ENCODE assay signal across 22 cellular contexts in genomic region chr10:97173036-97173435, GRCh38. TPM values are rescaled to one million over a fixed set of nuclear protein-coding genes. Genes with fewer than 3 reads are reported as not detected.
DNase-seq lines count a peak whose midpoint lies in the region; ATAC-seq and TF ChIP-seq lines count a peak whose summit lies in the region.
"Had no signal": no experiment of that assay in that cellular context is flagged by ENCODE, and none has a peak within 500 bp of the region (broad histone marks: within the 10 kb centered on the region; RNA-seq: fewer than 3 reads in every experiment).

No MANE protein-coding gene starts in this region.

- H3K79me2 ChIP-seq in neural progenitor cell (ENCODE audit: low read depth), result no peaks in the 10 kb centered on the region

- no peaks in the 10 kb centered on the region for H3K27me3 ChIP-seq in WERI-Rb-1 (ENCODE audit: insufficient read depth, low read depth, severe bottlenecking)
- peaks cover 32% of the 10 kb centered on the region for H3K27me3 ChIP-seq in neural progenitor cell
- peaks cover 0 to 52% (median 0%) of the 10 kb centered on the region in 7 donors for H3K27me3 ChIP-seq in spleen (replicated peaks in 1 of 7)

- no peak overlapping the region for H3K9ac ChIP-seq in neural progenitor cell
- H3K9ac ChIP-seq: BLaER1 treated with 17β-estradiol and CSF1 and Interleukin-3, amounts not matched to agents 10 nM and 100 nM had no signal

- no peak for TF ChIP-seq POLR2A in spleen (IDR thresholded peaks at IDR 0.05)

- peaks cover 28% of the 10 kb centered on the region for H3K27me3 Mint-ChIP-seq in neural progenitor cell (ENCODE audit: insufficient read depth, low read depth)

- peak overlapping the region; percentile 63 for H3K27ac ChIP-seq in WERI-Rb-1
- no peak overlapping the region for H3K27ac ChIP-seq in neural progenitor cell
- H3K27ac ChIP-seq in spleen, result no peak overlapping the region
- H3K27ac ChIP-seq: 22Rv1; A549; BLaER1 treated with 17β-estradiol and CSF1 and Interleukin-3, amounts not matched to agents 10 nM and 100 nM; C4-2B had no signal

- peaks cover 8% of the 10 kb centered on the region for H4K20me1 ChIP-seq in neural progenitor cell (ENCODE audit: low read depth)

- no peaks in the 10 kb centered on the region for H3K9me3 ChIP-seq in WERI-Rb-1 (ENCODE audit: severe bottlenecking)
- no peaks in the 10 kb centered on the region for H3K9me3 ChIP-seq in neural progenitor cell (ENCODE audit: low read depth)
- no peaks in the 10 kb centered on the region for H3K9me3 ChIP-seq in spleen
- H3K9me3 ChIP-seq: A549; BLaER1 treated with 17β-estradiol and CSF1 and Interleukin-3, amounts not matched to agents 10 nM and 100 nM had no signal

- no peak for ATAC-seq in HG03565 (IDR thresholded peaks at IDR 0.05; ENCODE audit: unreplicated experiment)
- ATAC-seq: A549 had no signal

- H3K36me3 ChIP-seq in WERI-Rb-1, result no peaks in the 10 kb centered on the region
- H3K36me3 ChIP-seq in neural progenitor cell, result no peaks in the 10 kb centered on the region
- no peaks in the 10 kb centered on the region for H3K36me3 ChIP-seq in spleen
- H3K36me3 ChIP-seq: BLaER1 treated with 17β-estradiol and CSF1 and Interleukin-3, amounts not matched to agents 10 nM and 100 nM had no signal

- no peaks in the 10 kb centered on the region for H3K9me3 Mint-ChIP-seq in neural progenitor cell
- H3K9me3 Mint-ChIP-seq: CD4-positive, alpha-beta memory T cell; CD4-positive, CD25-positive, alpha-beta regulatory T cell; CD8-positive, alpha-beta memory T cell had no signal

- no peak for TF ChIP-seq CTCF in WERI-Rb-1 (IDR thresholded peaks at IDR 0.05; ENCODE audit: low read depth, low read length)
- TF ChIP-seq CTCF in neural progenitor cell (IDR thresholded peaks at IDR 0.05), result no peak
- no peak for TF ChIP-seq CTCF in spleen (IDR thresholded peaks at IDR 0.05 in 8 of 11, conservative IDR thresholded peaks at IDR 0.05 in 3 of 11)

- no peak overlapping the region for H2AFZ ChIP-seq in neural progenitor cell (replicated peaks)

- H3F3A ChIP-seq in neural progenitor cell (ENCODE audit: low read depth), result peaks cover 3% of the 10 kb centered on the region

- no peak overlapping the region for H3K4me3 Mint-ChIP-seq in neural progenitor cell
- H3K4me3 Mint-ChIP-seq: B cell; CD4-positive, alpha-beta memory T cell; CD4-positive, CD25-positive, alpha-beta regulatory T cell; CD8-positive, alpha-beta memory T cell had no signal

- intact Hi-C loops in spleen (cut with DNase I; ENCODE audit: low total_unique reads), result no loop called here

- no peaks in the 10 kb centered on the region for H3K36me3 Mint-ChIP-seq in neural progenitor cell
- H3K36me3 Mint-ChIP-seq: CD4-positive, alpha-beta memory T cell; CD4-positive, CD25-positive, alpha-beta regulatory T cell; CD8-positive, alpha-beta memory T cell had no signal

- no peak overlapping the region for H3K4me2 ChIP-seq in neural progenitor cell
- H3K4me2 ChIP-seq: A549; BLaER1 treated with 17β-estradiol and CSF1 and Interleukin-3, amounts not matched to agents 10 nM and 100 nM had no signal

- H3K4me1 ChIP-seq in neural progenitor cell, result peaks cover 15% of the 10 kb centered on the region
- H3K4me1 ChIP-seq in spleen, result no peaks in the 10 kb centered on the region
- H3K4me1 ChIP-seq: A549 had no signal

- 56 to 81% (median 75%) methylated on average over 3 to 6 of the region's 6 CpGs for WGBS in spleen, 5 donors

- peaks cover 28% of the 10 kb centered on the region for H3K4me1 Mint-ChIP-seq in neural progenitor cell
- H3K4me1 Mint-ChIP-seq: B cell; CD4-positive, alpha-beta memory T cell; CD8-positive, alpha-beta memory T cell had no signal

- no peak overlapping the region for H3K4me3 ChIP-seq in WERI-Rb-1 (ENCODE audit: low read depth, low read length)
- H3K4me3 ChIP-seq in neural progenitor cell, result no peak overlapping the region
- H3K4me3 ChIP-seq in spleen, result no peak overlapping the region
- H3K4me3 ChIP-seq: A549; BLaER1 treated with 17β-estradiol and CSF1 and Interleukin-3, amounts not matched to agents 10 nM and 100 nM had no signal

- H3K27ac Mint-ChIP-seq in neural progenitor cell, result peak overlapping the region; percentile 55
- H3K27ac Mint-ChIP-seq: B cell; CD4-positive, alpha-beta memory T cell; CD4-positive, CD25-positive, alpha-beta regulatory T cell; CD8-positive, alpha-beta memory T cell had no signal

- DNase-seq in NCI-H82 (lab: John Stamatoyannopoulos, UW) (peak; percentile 16), NCI-H82 treated with DMSO at 0.1 percent for 48 hours (lab: John Stamatoyannopoulos, UW; ENCODE audit: unreplicated experiment) (no peak), WERI-Rb-1 (no peak), neural progenitor cell (ENCODE audit: low spot score) (no peak), spleen (peak; percentile 33), DMS114 treated with DMSO at 0.1 percent for 48 hours (lab: John Stamatoyannopoulos, UW; ENCODE audit: unreplicated experiment) (no peak), CD1c-positive myeloid dendritic cell (ENCODE audit: extremely low spot score) (no peak)
- DNase-seq: AML-193; CD4-positive, alpha-beta memory T cell; CD4-positive, CD25-positive, alpha-beta regulatory T cell; CD8-positive, alpha-beta memory T cell; COR-L47; DMS 273 treated with DMSO at 0.1 percent for 48 hours; DMS79 treated with DMSO at 0.1 percent for 48 hours; GF-D8 had no signal

RNA-seq across cellular contexts. Expression of gene SLIT1, which starts 12.7 kb away (rescaled TPM):
- total RNA-seq in neural progenitor cell (ENCODE audit: low replicate concordance) (0.74 and 0.92 TPM in 2 replicates), spleen (under 1 TPM; 0.19 to 0.82 (median 0.64) TPM)
- polyA plus RNA-seq in spleen, result under 1 TPM; 0.11 to 0.52 (median 0.29) TPM
- total RNA-seq: A172 had no signal
- polyA plus RNA-seq: CD4-positive, CD25-positive, alpha-beta regulatory T cell had no signal

Comparison
In these comparisons a context has a peak if more than half of its experiments do, and no peak if none do; other contexts are left out.
1. DNase-seq: peak in NCI-H82 (single experiment) and spleen (single experiment); none in NCI-H82 treated with DMSO at 0.1 percent for 48 hours (single experiment), WERI-Rb-1 (single experiment), neural progenitor cell (single experiment), DMS114 treated with DMSO at 0.1 percent for 48 hours (single experiment) and CD1c-positive myeloid dendritic cell (single experiment).